Comparison of ENCODE assay signal across 28 cellular contexts in the genomic region with DNA sequence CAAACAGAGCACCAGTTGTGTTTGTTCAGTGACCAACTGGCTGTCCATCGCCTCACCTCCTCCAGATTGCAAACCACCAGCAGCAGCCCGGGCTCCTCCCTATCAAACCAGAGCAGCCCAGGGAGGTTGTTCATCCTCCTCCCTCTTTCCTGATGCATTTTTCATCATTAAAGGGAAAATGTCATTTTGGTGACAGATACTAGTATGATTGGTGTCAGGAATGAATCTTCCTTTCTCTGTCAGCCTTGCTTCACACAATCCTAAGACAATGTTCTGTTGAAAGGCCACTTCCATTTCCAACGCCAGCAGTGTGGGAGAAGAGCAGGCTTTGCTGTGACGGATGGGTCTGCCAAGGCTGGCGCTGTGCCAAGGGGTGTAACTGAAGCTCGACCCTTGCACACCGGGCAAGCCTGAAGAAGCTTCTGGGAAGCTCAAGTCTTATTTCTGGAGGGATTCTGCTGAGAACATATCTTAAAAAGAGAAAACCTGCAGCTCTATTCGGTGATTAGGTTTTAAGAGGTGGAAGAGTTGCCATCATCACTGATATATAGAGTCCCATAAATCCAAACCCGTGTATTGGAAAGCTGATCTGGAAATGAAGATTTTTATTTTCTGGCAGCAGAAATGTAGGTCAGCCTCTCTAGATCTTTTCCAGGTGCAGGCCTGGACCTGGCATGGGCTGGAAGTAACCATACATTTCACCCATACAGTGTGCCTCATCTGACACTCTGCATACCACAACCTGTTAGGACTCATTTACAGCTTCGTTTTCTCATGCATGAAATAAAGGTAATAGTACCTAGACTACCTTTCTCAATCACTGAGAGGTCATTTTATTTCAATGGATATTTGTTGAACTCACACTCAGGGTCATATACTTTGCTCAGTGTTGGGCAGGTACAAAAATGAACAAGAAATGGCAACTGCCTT.
A peak's percentile ranks its signal among the peaks of the same experiment; 100 is the strongest.
DNase-seq lines count a peak whose midpoint lies in the region.
"Had no signal": no experiment of that assay in that cellular context is flagged by ENCODE, and none has a peak within 500 bp of the region (broad histone marks: within the 10 kb centered on the region; RNA-seq: fewer than 3 reads in every experiment).

No MANE protein-coding gene starts in this region.

- DNase-seq in NCI-H1417 (lab: John Stamatoyannopoulos, UW), result peak in 2 of 3 experiments; percentile 31 to 70
- DNase-seq in NCI-H1417 treated with DMSO at 0.1 percent for 48 hours (lab: John Stamatoyannopoulos, UW), result no peak
- peak; percentile 62 for DNase-seq in COLO668 (lab: John Stamatoyannopoulos, UW; ENCODE audit: unreplicated experiment)
- DNase-seq in NCI-H2227 treated with DMSO at 0.1 percent for 48 hours (lab: John Stamatoyannopoulos, UW), result peak; percentile 43
- peak; percentile 46 for DNase-seq in epithelial cell of prostate (ENCODE audit: low read depth, low spot score)
- DNase-seq in neuronal stem cell (ENCODE audit: low spot score), result no peak
- no peak for DNase-seq in AML-193 (lab: John Stamatoyannopoulos, UW)
- DNase-seq in DMS153 (lab: John Stamatoyannopoulos, UW), result no peak
- DNase-seq: 8988T; activated CD4-positive, alpha-beta memory T cell treated with anti-CD3 and anti-CD28 coated beads, Interleukin-2, amount 10 ng/mL, durations not matched to agents 7 days and 5 days; activated CD4-positive, alpha-beta T cell treated with anti-CD3 and anti-CD28 coated beads for 1 hour; activated CD8-positive, alpha-beta memory T cell treated with anti-CD3 and anti-CD28 coated beads, Interleukin-2, amount 50 U/mL, for 48 hours; CD4-positive, alpha-beta memory T cell; cortex of kidney; effector memory CD8-positive, alpha-beta T cell; esophagus squamous epithelium; gastrocnemius medialis; GF-D8; H9; hippocampal formation; left lung; naive B cell; NCI-H1048; NCI-H1930; Peyer's patch; stimulated activated naive CD4-positive, alpha-beta T cell treated with Interleukin-2 at 50 U/mL for 16 hours; testis had no signal

- H3K18ac ChIP-seq in neuronal stem cell (ENCODE audit: low read length), result no peak overlapping the region

- no peaks in the 10 kb centered on the region for H3K36me3 ChIP-seq in neuronal stem cell (replicated peaks in 1 of 2; ENCODE audit: control insufficient read depth in 2 of 2, insufficient read depth in 2 of 2, low read length in 2 of 2)
- H3K36me3 ChIP-seq: esophagus squamous epithelium, gastrocnemius medialis, left lung, Peyer's patch, SJSA1 had no signal

- no CpG with 5 or more reads among the region's 10 CpGs for WGBS in neuronal stem cell (ENCODE audit: extremely low coverage in 2 of 2, insufficient read length in 2 of 2, insufficient replicate concordance in 1 of 2), 2 donors

- H3K14ac ChIP-seq in neuronal stem cell (ENCODE audit: low read length), result no peak overlapping the region

- no peak overlapping the region for H4K8ac ChIP-seq in neuronal stem cell (ENCODE audit: low read depth, low read length)

- H3K4me3 ChIP-seq in neuronal stem cell (ENCODE audit: low read length in 2 of 2), result no peak overlapping the region
- H3K4me3 ChIP-seq: esophagus squamous epithelium, gastrocnemius medialis, left lung, Peyer's patch, SJSA1, testis had no signal

- no peaks in the 10 kb centered on the region for H3K79me1 ChIP-seq in neuronal stem cell (ENCODE audit: low read depth, low read length)

- peaks cover under 1 to 7% of the 10 kb centered on the region in 2 donors for H3K4me1 ChIP-seq in neuronal stem cell (ENCODE audit: control insufficient read depth in 2 of 2, insufficient read depth in 1 of 2, low read depth in 1 of 2, low read length in 2 of 2)
- H3K4me1 ChIP-seq: gastrocnemius medialis, left lung, testis had no signal

- H2BK5ac ChIP-seq in neuronal stem cell (ENCODE audit: low read length), result no peak overlapping the region

- no peak overlapping the region for H3K9ac ChIP-seq in neuronal stem cell (ENCODE audit: low read depth, low read length, poor library complexity)

- H3K4me2 ChIP-seq in neuronal stem cell (ENCODE audit: insufficient read depth, low read length, poor library complexity, severe bottlenecking), result no peak overlapping the region

- no peak overlapping the region for H3K23ac ChIP-seq in neuronal stem cell (ENCODE audit: low read depth, low read length, poor library complexity)

- H3K27me3 ChIP-seq in neuronal stem cell (ENCODE audit: control insufficient read depth in 3 of 3, insufficient read depth in 3 of 3, low read depth in 1 of 3, low read length in 3 of 3), result peaks cover 0 to 5% (median 0%) of the 10 kb centered on the region in 3 experiments
- H3K27me3 ChIP-seq: esophagus squamous epithelium, gastrocnemius medialis, left lung, Peyer's patch, SJSA1, testis had no signal

- no peak overlapping the region for H2BK15ac ChIP-seq in neuronal stem cell (ENCODE audit: low read length)

- no peaks in the 10 kb centered on the region for H3K9me3 ChIP-seq in neuronal stem cell (replicated peaks in 1 of 2; ENCODE audit: control insufficient read depth in 2 of 2, insufficient read depth in 1 of 2, low read depth in 1 of 2, low read length in 2 of 2)
- H3K9me3 ChIP-seq: esophagus squamous epithelium, gastrocnemius medialis, left lung, Peyer's patch, SJSA1, testis had no signal

- H3K4ac ChIP-seq in neuronal stem cell (ENCODE audit: low read length), result no peak overlapping the region

- H2BK12ac ChIP-seq in neuronal stem cell (ENCODE audit: low read length), result no peak overlapping the region

- H2AK5ac ChIP-seq in neuronal stem cell (ENCODE audit: low read depth, low read length), result no peak overlapping the region

- no peak overlapping the region for H2AFZ ChIP-seq in neuronal stem cell (ENCODE audit: low read length)

- no peak overlapping the region for H2BK120ac ChIP-seq in neuronal stem cell (ENCODE audit: low read depth, low read length)

- no peak overlapping the region for H4K91ac ChIP-seq in neuronal stem cell (ENCODE audit: low read depth, low read length, poor library complexity)

- H3K27ac ChIP-seq in epithelial cell of prostate (peak overlapping the region; percentile 92), neuronal stem cell (replicated peaks; ENCODE audit: low read length) (no peak overlapping the region)
- H3K27ac ChIP-seq: esophagus squamous epithelium, gastrocnemius medialis, left lung, Peyer's patch, SJSA1, testis had no signal

Comparison
In these comparisons a context has a peak if more than half of its experiments do, and no peak if none do; other contexts are left out.
1. DNase-seq: peak in NCI-H1417 (2 of 3), COLO668 (single experiment), NCI-H2227 treated with DMSO at 0.1 percent for 48 hours (single experiment) and epithelial cell of prostate (single experiment); none in NCI-H1417 treated with DMSO at 0.1 percent for 48 hours (single experiment), neuronal stem cell (single experiment), AML-193 (0 of 2) and DMS153 (single experiment).